Comparison of ENCODE assay signal across 1 cellular context in the genomic region with DNA sequence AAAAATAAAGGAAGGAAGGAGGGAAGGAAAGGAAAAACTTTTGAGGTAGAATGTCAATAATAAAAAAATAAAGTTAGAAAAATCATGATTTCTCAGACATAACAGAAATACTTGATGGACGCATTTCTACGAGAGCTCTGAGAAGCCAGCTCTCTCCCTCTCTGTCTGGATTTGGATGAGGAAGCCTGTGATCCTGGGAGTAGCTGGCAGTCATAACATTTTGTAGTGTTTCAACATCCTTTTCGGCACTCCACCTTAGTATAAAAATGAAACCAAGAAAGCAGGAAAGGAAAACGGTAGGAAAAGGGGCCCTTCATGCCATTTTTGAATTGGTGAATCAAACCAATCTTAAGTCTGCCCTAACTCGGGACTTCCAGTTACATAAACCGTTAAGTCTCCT.
TF ChIP-seq lines count a peak whose summit lies in the region.

No MANE protein-coding gene starts in this region.

TF ChIP-seq in SK-N-SH, 30 proteins besides CTCF, POLR2A, EP300 and RAD21 (continued from another document):
- TF ChIP-seq EZH2phosphoT487 (IDR thresholded peaks at IDR 0.05; ENCODE audit: borderline replicate concordance, low read depth) (no peak), SMC3 (IDR thresholded peaks at IDR 0.05; ENCODE audit: low read depth, low read length) (no peak), POLR2AphosphoS5 (IDR thresholded peaks at IDR 0.05; ENCODE audit: low read depth, low read length) (no peak), FOXM1 (IDR thresholded peaks at IDR 0.05; ENCODE audit: low read depth) (no peak)
- TF ChIP-seq, protein P1, sequence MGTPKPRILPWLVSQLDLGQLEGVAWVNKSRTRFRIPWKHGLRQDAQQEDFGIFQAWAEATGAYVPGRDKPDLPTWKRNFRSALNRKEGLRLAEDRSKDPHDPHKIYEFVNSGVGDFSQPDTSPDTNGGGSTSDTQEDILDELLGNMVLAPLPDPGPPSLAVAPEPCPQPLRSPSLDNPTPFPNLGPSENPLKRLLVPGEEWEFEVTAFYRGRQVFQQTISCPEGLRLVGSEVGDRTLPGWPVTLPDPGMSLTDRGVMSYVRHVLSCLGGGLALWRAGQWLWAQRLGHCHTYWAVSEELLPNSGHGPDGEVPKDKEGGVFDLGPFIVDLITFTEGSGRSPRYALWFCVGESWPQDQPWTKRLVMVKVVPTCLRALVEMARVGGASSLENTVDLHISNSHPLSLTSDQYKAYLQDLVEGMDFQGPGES (IDR thresholded peaks at IDR 0.05; ENCODE audit: low read depth, low read length), result no peak
- TF ChIP-seq, protein P2, sequence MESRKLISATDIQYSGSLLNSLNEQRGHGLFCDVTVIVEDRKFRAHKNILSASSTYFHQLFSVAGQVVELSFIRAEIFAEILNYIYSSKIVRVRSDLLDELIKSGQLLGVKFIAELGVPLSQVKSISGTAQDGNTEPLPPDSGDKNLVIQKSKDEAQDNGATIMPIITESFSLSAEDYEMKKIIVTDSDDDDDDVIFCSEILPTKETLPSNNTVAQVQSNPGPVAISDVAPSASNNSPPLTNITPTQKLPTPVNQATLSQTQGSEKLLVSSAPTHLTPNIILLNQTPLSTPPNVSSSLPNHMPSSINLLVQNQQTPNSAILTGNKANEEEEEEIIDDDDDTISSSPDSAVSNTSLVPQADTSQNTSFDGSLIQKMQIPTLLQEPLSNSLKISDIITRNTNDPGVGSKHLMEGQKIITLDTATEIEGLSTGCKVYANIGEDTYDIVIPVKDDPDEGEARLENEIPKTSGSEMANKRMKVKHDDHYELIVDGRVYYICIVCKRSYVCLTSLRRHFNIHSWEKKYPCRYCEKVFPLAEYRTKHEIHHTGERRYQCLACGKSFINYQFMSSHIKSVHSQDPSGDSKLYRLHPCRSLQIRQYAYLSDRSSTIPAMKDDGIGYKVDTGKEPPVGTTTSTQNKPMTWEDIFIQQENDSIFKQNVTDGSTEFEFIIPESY (IDR thresholded peaks at IDR 0.05; ENCODE audit: borderline replicate concordance, low read depth), result no peak
- TF ChIP-seq, protein P3, sequence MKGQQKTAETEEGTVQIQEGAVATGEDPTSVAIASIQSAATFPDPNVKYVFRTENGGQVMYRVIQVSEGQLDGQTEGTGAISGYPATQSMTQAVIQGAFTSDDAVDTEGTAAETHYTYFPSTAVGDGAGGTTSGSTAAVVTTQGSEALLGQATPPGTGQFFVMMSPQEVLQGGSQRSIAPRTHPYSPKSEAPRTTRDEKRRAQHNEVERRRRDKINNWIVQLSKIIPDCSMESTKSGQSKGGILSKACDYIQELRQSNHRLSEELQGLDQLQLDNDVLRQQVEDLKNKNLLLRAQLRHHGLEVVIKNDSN (IDR thresholded peaks at IDR 0.05; ENCODE audit: borderline replicate concordance, low read depth), result no peak
